Comparison of ENCODE assay signal across 12 cellular contexts in the genomic region with DNA sequence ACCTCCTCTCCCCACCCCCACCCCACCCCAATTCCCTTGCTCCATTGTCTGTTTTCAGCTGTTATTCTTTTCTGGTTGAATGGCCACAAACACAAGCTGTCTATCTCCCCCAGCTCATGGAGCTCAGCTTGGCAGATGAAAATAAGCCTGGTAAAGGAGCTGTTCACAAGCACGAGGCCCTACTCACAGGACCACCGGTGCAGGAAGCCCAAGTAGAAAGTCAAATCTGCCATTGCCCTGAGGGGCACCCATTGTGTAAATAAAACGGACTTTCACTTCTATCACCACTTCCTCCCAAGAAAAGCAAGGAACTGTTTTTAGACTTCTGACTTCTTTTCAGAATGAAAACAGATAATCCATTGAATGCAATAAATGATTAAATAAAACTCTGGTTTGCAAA. TPM values are rescaled to one million over a fixed set of nuclear protein-coding genes. Genes with fewer than 3 reads are reported as not detected.
A peak's percentile ranks its signal among the peaks of the same experiment; 100 is the strongest.
DNase-seq lines count a peak whose midpoint lies in the region; ATAC-seq and TF ChIP-seq lines count a peak whose summit lies in the region.
"Had no signal": no experiment of that assay in that cellular context is flagged by ENCODE, and none has a peak within 500 bp of the region (broad histone marks: within the 10 kb centered on the region; RNA-seq: fewer than 3 reads in every experiment).

No MANE protein-coding gene starts in this region.

- TF ChIP-seq CTCF in left ventricle myocardium inferior (IDR thresholded peaks at IDR 0.05; ENCODE audit: borderline replicate concordance) (no peak), upper lobe of right lung (IDR thresholded peaks at IDR 0.05) (no peak), RWPE1 (conservative IDR thresholded peaks at IDR 0.05; ENCODE audit: low read depth) (no peak)

- peaks cover 0 to 3% (median 0%) of the 10 kb centered on the region in 3 donors for H3K9me3 Mint-ChIP-seq in T-cell

- WGBS in right cardiac atrium, result 31% methylated on average over 3 of the region's 3 CpGs

- H3K27ac ChIP-seq in left ventricle myocardium inferior (replicated peaks) (peak overlapping the region; percentile 77), right cardiac atrium (ENCODE audit: low read length) (no peak overlapping the region), upper lobe of right lung (no peak overlapping the region), RWPE1 (no peak overlapping the region)
- H3K27ac ChIP-seq: parathyroid adenoma had no signal

- POLR2A ChIA-PET in T-cell (lab: Charles Lee) (interaction anchor here (0.6 to 1.9 kb wide), 4 partner anchors 8 to 33 kb away, joined by 4 to 7 read pairs (median 6); no protein-coding TSS in a partner anchor), RWPE1 (lab: Yijun Ruan, JAX; ENCODE audit: low non-redundant PET) (no interaction called here)

- peak overlapping the region; percentile 88 to 93 (median 90) for H3K4me3 Mint-ChIP-seq in T-cell

- intact Hi-C loops in left ventricle myocardium inferior (cut with micrococcal nuclease) (no loop called here), right cardiac atrium (cut with DNase I) (no loop called here), upper lobe of right lung (cut with DNase I) (no loop called here)

- no peaks in the 10 kb centered on the region for H3K27me3 Mint-ChIP-seq in T-cell

- H3K36me3 ChIP-seq in left ventricle myocardium inferior (no peaks in the 10 kb centered on the region), upper lobe of right lung (no peaks in the 10 kb centered on the region)

- H3K4me3 ChIP-seq in left ventricle myocardium inferior, result no peak overlapping the region
- no peak overlapping the region for H3K4me3 ChIP-seq in right cardiac atrium (ENCODE audit: low read length)
- no peak overlapping the region for H3K4me3 ChIP-seq in upper lobe of right lung

- H3K27me3 ChIP-seq in left ventricle myocardium inferior (ENCODE audit: low read depth), result no peaks in the 10 kb centered on the region
- no peaks in the 10 kb centered on the region for H3K27me3 ChIP-seq in right cardiac atrium (ENCODE audit: control insufficient read depth, insufficient read depth)
- no peaks in the 10 kb centered on the region for H3K27me3 ChIP-seq in upper lobe of right lung

- ATAC-seq in right cardiac atrium (no peak), T-cell (replicated peaks in 1 of 4) (no peak), upper lobe of right lung (no peak), HG02571 (IDR thresholded peaks at IDR 0.05; ENCODE audit: unreplicated experiment) (no peak)

- peak overlapping the region; percentile 97 to 99 for H3K27ac Mint-ChIP-seq in T-cell

- CTCF ChIA-PET in T-cell (lab: Charles Lee) (interaction anchor here (0.6 to 9.5 kb wide), 8 partner anchors 18 to 1072 kb away, joined by 4 to 88 read pairs (median 8); partner anchors contain the start of gene RIPOR2 (in 1 of the 2)), RWPE1 (lab: Yijun Ruan, JAX) (no interaction called here)

- peaks cover 95 to 100% (median 97%) of the 10 kb centered on the region in 3 donors for H3K4me1 Mint-ChIP-seq in T-cell

- H3K4me1 ChIP-seq in left ventricle myocardium inferior (peaks cover 37% of the 10 kb centered on the region), right cardiac atrium (ENCODE audit: control insufficient read depth, insufficient read depth, low read length) (peaks cover 2% of the 10 kb centered on the region), upper lobe of right lung (peaks cover 27% of the 10 kb centered on the region)

- peaks cover 12% of the 10 kb centered on the region for H3K9me3 ChIP-seq in left ventricle myocardium inferior (replicated peaks)
- H3K9me3 ChIP-seq in right cardiac atrium (ENCODE audit: control insufficient read depth, low read length), result peaks cover 1% of the 10 kb centered on the region
- no peaks in the 10 kb centered on the region for H3K9me3 ChIP-seq in upper lobe of right lung

- DNase-seq in left ventricle myocardium inferior, result no peak
- no peak for DNase-seq in right cardiac atrium
- DNase-seq in T-cell, result no peak
- DNase-seq in medulla oblongata (ENCODE audit: extremely low spot score), result peak; percentile 12
- no peak for DNase-seq in OCI-M2 (lab: John Stamatoyannopoulos, UW; ENCODE audit: unreplicated experiment)
- DNase-seq in upper lobe of right lung, result no peak
- no peak for DNase-seq in RWPE1 (ENCODE audit: low spot score)
- DNase-seq: activated CD8-positive, alpha-beta memory T cell treated with anti-CD3 and anti-CD28 coated beads, Interleukin-2, amount 50 U/mL, for 4 hours; NCI-H1105; SHP77 treated with DMSO at 0.1 percent for 48 hours had no signal

- peaks cover 89% of the 10 kb centered on the region for H3K36me3 Mint-ChIP-seq in T-cell

RNA-seq across cellular contexts. Expression of gene RIPOR2, which starts 27.8 kb away (rescaled TPM):
- total RNA-seq in left ventricle myocardium inferior (3.1 TPM), right cardiac atrium (1 to 10 TPM; 2.1 to 2.9 (median 2.4) TPM), T-cell (100 to 1,000 TPM; 381 to 480 (median 441) TPM), upper lobe of right lung (25.6 TPM)
- polyA plus RNA-seq in right cardiac atrium, result 0.59 TPM

Comparison
In these comparisons a context has a peak if more than half of its experiments do, and no peak if none do; other contexts are left out.
1. RNA of gene RIPOR2, which starts 27.8 kb away (total RNA-seq): 381 to 480 TPM in T-cell; 25.6 TPM in upper lobe of right lung (single experiment), 3.1 TPM in left ventricle myocardium inferior (single experiment) and 2.1 to 2.9 TPM in right cardiac atrium; every median in the first group is over 10 times any median in the second.